Comparison of ENCODE assay signal across 10 cellular contexts in the genomic region with DNA sequence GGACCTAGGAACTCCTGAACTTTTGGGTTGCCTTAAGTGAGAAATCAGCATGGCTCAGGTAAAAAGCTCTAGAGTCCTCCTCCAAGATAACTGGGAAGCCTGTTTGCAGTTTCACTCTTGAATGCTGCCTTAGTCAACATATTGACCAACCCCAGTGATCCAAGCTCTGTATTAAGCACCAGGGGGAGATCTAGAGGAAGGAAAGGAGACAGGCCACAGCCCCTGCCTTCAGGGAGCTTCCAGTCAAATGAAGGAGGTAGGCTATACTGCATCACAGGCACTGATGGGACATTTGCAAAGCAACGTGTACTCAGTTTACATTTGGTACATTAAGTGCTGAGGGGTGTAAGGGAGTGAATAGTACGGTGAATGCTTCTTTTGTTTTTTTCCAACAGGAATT. TPM values are rescaled to one million over a fixed set of nuclear protein-coding genes. Genes with fewer than 3 reads are reported as not detected.
DNase-seq lines count a peak whose midpoint lies in the region; ATAC-seq and TF ChIP-seq lines count a peak whose summit lies in the region.
"Had no signal": no experiment of that assay in that cellular context is flagged by ENCODE, and none has a peak within 500 bp of the region (broad histone marks: within the 10 kb centered on the region; RNA-seq: fewer than 3 reads in every experiment).

No MANE protein-coding gene starts in this region.

- DNase-seq in MG63 = no peak
- DNase-seq in colonic mucosa = no peak
- DNase-seq in nephron progenitor cell = no peak
- DNase-seq in NCI-H446 (lab: John Stamatoyannopoulos, UW) = no peak
- DNase-seq in NCI-H2081 (lab: John Stamatoyannopoulos, UW) = no peak
- DNase-seq: Kasumi-1, nucleus accumbens had no signal

- peak overlapping the region; percentile 82 for H3K4me2 ChIP-seq in BLaER1

- H3K27ac Mint-ChIP-seq in nephron progenitor cell = peak overlapping the region; percentile 99

- no peaks in the 10 kb centered on the region for H3K27me3 ChIP-seq in BLaER1
- no peaks in the 10 kb centered on the region for H3K27me3 ChIP-seq in MG63
- H3K27me3 ChIP-seq in colonic mucosa = no peaks in the 10 kb centered on the region

- H3K27ac ChIP-seq in BLaER1 = peak overlapping the region; percentile 95
- H3K27ac ChIP-seq in colonic mucosa = no peak overlapping the region

- H3K36me3 ChIP-seq in BLaER1 = peaks cover 54% of the 10 kb centered on the region
- H3K36me3 ChIP-seq in MG63 = peaks cover 55% of the 10 kb centered on the region
- peaks cover 11% of the 10 kb centered on the region for H3K36me3 ChIP-seq in colonic mucosa

- H3K4me3 ChIP-seq in BLaER1 = peak overlapping the region; percentile 84
- H3K4me3 ChIP-seq in MG63 = peak overlapping the region; percentile 96
- H3K4me3 ChIP-seq in colonic mucosa = peak overlapping the region; percentile 81

- H3K4me1 ChIP-seq in BLaER1 = peaks cover 52% of the 10 kb centered on the region
- peaks cover 15% of the 10 kb centered on the region for H3K4me1 ChIP-seq in colonic mucosa

- peaks cover 3% of the 10 kb centered on the region for H3K27me3 Mint-ChIP-seq in nephron progenitor cell (ENCODE audit: low read depth, poor library complexity)

- ATAC-seq in HG02981 (IDR thresholded peaks at IDR 0.05; ENCODE audit: unreplicated experiment) (no peak), HG03097 (IDR thresholded peaks at IDR 0.05; ENCODE audit: low FRiP score, unreplicated experiment) (no peak)

- peaks cover 57% of the 10 kb centered on the region for H3K4me1 Mint-ChIP-seq in nephron progenitor cell

- no peak for TF ChIP-seq CTCF in colonic mucosa (IDR thresholded peaks at IDR 0.05)
- no peak for TF ChIP-seq CTCF in nephron progenitor cell (IDR thresholded peaks at IDR 0.05)

- H3K9ac ChIP-seq in BLaER1 = peak overlapping the region; percentile 87
- H3K9ac ChIP-seq in colonic mucosa (ENCODE audit: low read depth in 2 of 2, low read length in 2 of 2) = peak overlapping the region in 1 of 2 donors; percentile 87

- peaks cover 60% of the 10 kb centered on the region for H4K20me1 ChIP-seq in BLaER1

- H3K36me3 Mint-ChIP-seq in nephron progenitor cell (ENCODE audit: low read depth) = peaks cover 58% of the 10 kb centered on the region

- no peaks in the 10 kb centered on the region for H3K9me3 Mint-ChIP-seq in nephron progenitor cell

- no peaks in the 10 kb centered on the region for H3K9me3 ChIP-seq in BLaER1
- no peaks in the 10 kb centered on the region for H3K9me3 ChIP-seq in MG63
- H3K9me3 ChIP-seq in colonic mucosa = no peaks in the 10 kb centered on the region

- intact Hi-C loops in colonic mucosa (cut with DNase I) = no loop called here

- H3K4me3 Mint-ChIP-seq in nephron progenitor cell = peak overlapping the region; percentile 94

RNA-seq across cellular contexts. Expression of gene CSAD, which starts 1.2 kb away (rescaled TPM):
- total RNA-seq in MG63 (2014; rRNA removed; shearing (Covaris generic); ENCODE audit: low replicate concordance) = 1.2 and 7.1 TPM in 2 replicates
- 10 to 100 TPM in 1 of 2 donors, 1 to 10 TPM in 1; 9.1 to 20.4 TPM for total RNA-seq in colonic mucosa

RNA-seq across cellular contexts. Expression of gene ZNF740, which starts 1.4 kb away (rescaled TPM):
- 14.7 and 22.2 TPM in 2 replicates for total RNA-seq in MG63 (2014; rRNA removed; shearing (Covaris generic); ENCODE audit: low replicate concordance)
- total RNA-seq in colonic mucosa = 10 to 100 TPM; 27.5 to 32.3 TPM

RNA-seq across cellular contexts. Expression of gene ITGB7, which starts 25.1 kb away (rescaled TPM):
- 1.6 TPM in 1 of 2 replicates, not detected in the other for total RNA-seq in MG63 (2014; rRNA removed; shearing (Covaris generic); ENCODE audit: low replicate concordance)
- 1 to 10 TPM; 5.3 to 8.8 TPM for total RNA-seq in colonic mucosa

RNA-seq across cellular contexts. Expression of gene RARG, which starts 50.1 kb away (rescaled TPM):
- total RNA-seq in MG63 (2014; rRNA removed; shearing (Covaris generic); ENCODE audit: low replicate concordance) = 30.8 and 40.7 TPM in 2 replicates
- total RNA-seq in colonic mucosa = 10 to 100 TPM; 11.4 to 21.5 TPM
